ENCODE assay signal across 16 cellular contexts in the genomic region with DNA sequence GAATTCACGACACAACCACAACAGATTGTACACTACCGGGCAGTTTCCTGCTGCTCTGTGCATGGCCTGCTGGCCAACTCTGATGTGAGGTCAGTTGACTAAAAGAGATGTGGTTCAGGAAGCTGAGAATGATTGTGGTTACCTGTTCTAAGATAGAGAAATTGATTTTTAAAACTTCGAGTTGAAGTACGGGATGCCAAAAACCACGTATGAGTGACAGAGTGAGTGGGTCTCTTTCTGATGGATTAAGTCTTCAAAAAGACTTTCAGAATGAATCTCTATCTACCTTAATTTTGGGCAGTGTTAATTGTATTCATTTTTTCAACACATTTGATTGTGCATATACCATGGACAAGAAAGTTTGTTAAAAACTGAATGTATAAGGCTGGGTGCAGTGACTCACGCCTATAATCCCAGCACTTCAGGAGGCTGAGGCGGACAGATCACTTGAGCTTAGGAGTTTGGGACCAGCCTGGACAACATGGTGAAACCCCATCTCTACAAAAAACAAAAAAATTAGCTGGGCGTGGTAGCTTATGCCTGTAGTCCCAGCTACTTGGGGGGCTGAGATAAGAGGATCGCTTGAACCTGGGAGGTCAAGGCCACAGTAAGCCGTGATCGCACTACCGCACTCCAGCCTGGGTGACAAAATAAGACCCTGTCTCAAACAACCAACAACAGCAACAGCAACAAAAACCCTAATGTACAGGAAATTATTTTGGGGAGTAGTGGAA.
A peak's percentile ranks its signal among the peaks of the same experiment; 100 is the strongest.
DNase-seq lines count a peak whose midpoint lies in the region; ATAC-seq lines count a peak whose summit lies in the region.
"Had no signal": no experiment of that assay in that cellular context is flagged by ENCODE, and none has a peak within 500 bp of the region (broad histone marks: within the 10 kb centered on the region; RNA-seq: fewer than 3 reads in every experiment).

No MANE protein-coding gene starts in this region.

- intact Hi-C loops in CD4-positive, alpha-beta memory T cell (cut with micrococcal nuclease) = no loop called here

- no peaks in the 10 kb centered on the region for H3K36me3 ChIP-seq in CD4-positive, alpha-beta memory T cell (ENCODE audit: insufficient read depth, low read length)
- no peaks in the 10 kb centered on the region for H3K36me3 ChIP-seq in effector memory CD4-positive, alpha-beta T cell (ENCODE audit: control insufficient read depth, insufficient read depth, low read length)
- H3K36me3 ChIP-seq: uterus had no signal

- POLR2A ChIA-PET in CD4-positive, alpha-beta memory T cell (lab: Charles Lee; ENCODE audit: partially characterized antibody) = no interaction called here
- POLR2A ChIA-PET in activated naive CD8-positive, alpha-beta T cell treated with anti-CD3 and anti-CD28 coated beads, Interleukin-2, amount 10 ng/mL, durations not matched to agents 7 days and 5 days (lab: Charles Lee) = no interaction called here

- H3K27me3 ChIP-seq in CD4-positive, alpha-beta memory T cell (ENCODE audit: insufficient read depth, low read length) = no peaks in the 10 kb centered on the region
- no peaks in the 10 kb centered on the region for H3K27me3 ChIP-seq in effector memory CD4-positive, alpha-beta T cell (replicated peaks; ENCODE audit: control insufficient read depth, insufficient read depth, low read length, poor library complexity, severe bottlenecking)
- H3K27me3 ChIP-seq: uterus had no signal

- H3K4me1 ChIP-seq in CD4-positive, alpha-beta memory T cell (ENCODE audit: insufficient read depth, low read length) = peaks cover 6% of the 10 kb centered on the region
- peaks cover 3% of the 10 kb centered on the region for H3K4me1 ChIP-seq in effector memory CD4-positive, alpha-beta T cell (ENCODE audit: control insufficient read depth, insufficient read depth, low read length, poor library complexity, severe bottlenecking)
- H3K4me1 ChIP-seq: psoas muscle, uterus had no signal

- H3K4me1 Mint-ChIP-seq in CD4-positive, alpha-beta memory T cell = peaks cover 6 to 12% (median 10%) of the 10 kb centered on the region in 4 donors
- peaks cover 16% of the 10 kb centered on the region for H3K4me1 Mint-ChIP-seq in activated naive CD8-positive, alpha-beta T cell treated with anti-CD3 and anti-CD28 coated beads, Interleukin-2, amount 10 ng/mL, durations not matched to agents 7 days and 5 days

- no peak overlapping the region for H3K4me3 Mint-ChIP-seq in CD4-positive, alpha-beta memory T cell
- peak overlapping the region; percentile 29 for H3K4me3 Mint-ChIP-seq in activated naive CD8-positive, alpha-beta T cell treated with anti-CD3 and anti-CD28 coated beads, Interleukin-2, amount 10 ng/mL, durations not matched to agents 7 days and 5 days
- H3K4me3 Mint-ChIP-seq: T-cell had no signal

- peaks cover 0 to 2% of the 10 kb centered on the region in 2 donors for H3K36me3 Mint-ChIP-seq in CD4-positive, alpha-beta memory T cell
- peaks cover 8% of the 10 kb centered on the region for H3K36me3 Mint-ChIP-seq in activated naive CD8-positive, alpha-beta T cell treated with anti-CD3 and anti-CD28 coated beads, Interleukin-2, amount 10 ng/mL, durations not matched to agents 7 days and 5 days
- H3K36me3 Mint-ChIP-seq: T-cell had no signal

- CTCF ChIA-PET in CD4-positive, alpha-beta memory T cell (lab: Charles Lee; ENCODE audit: partially characterized antibody) = interaction anchor here (0.6 kb wide), 1 partner anchor 67 kb away, joined by 3 read pairs; no protein-coding TSS in a partner anchor

- no peak overlapping the region for H3K4me3 ChIP-seq in CD4-positive, alpha-beta memory T cell (ENCODE audit: low read length in 2 of 2)
- no peak overlapping the region for H3K4me3 ChIP-seq in effector memory CD4-positive, alpha-beta T cell (ENCODE audit: insufficient read depth, low read depth, low read length, poor library complexity, severe bottlenecking)
- H3K4me3 ChIP-seq: psoas muscle, uterus had no signal

- peak; percentile 93 for ATAC-seq in GM19351 (IDR thresholded peaks at IDR 0.05; ENCODE audit: unreplicated experiment)
- peak; percentile 71 for ATAC-seq in HG03432 (IDR thresholded peaks at IDR 0.05; ENCODE audit: unreplicated experiment)
- peak; percentile 78 for ATAC-seq in activated naive CD8-positive, alpha-beta T cell treated with anti-CD3 and anti-CD28 coated beads, Interleukin-2, amount 10 ng/mL, durations not matched to agents 7 days and 5 days (ENCODE audit: low read depth)
- ATAC-seq in HG03025 (IDR thresholded peaks at IDR 0.05; ENCODE audit: low FRiP score, unreplicated experiment) = no peak
- no peak for ATAC-seq in HG02642 (IDR thresholded peaks at IDR 0.05; ENCODE audit: poor library complexity, unreplicated experiment)
- ATAC-seq: psoas muscle, T-cell had no signal

- H3K9me3 Mint-ChIP-seq in CD4-positive, alpha-beta memory T cell = no peaks in the 10 kb centered on the region
- H3K9me3 Mint-ChIP-seq in activated naive CD8-positive, alpha-beta T cell treated with anti-CD3 and anti-CD28 coated beads, Interleukin-2, amount 10 ng/mL, durations not matched to agents 7 days and 5 days = no peaks in the 10 kb centered on the region
- H3K9me3 Mint-ChIP-seq: T-cell had no signal

- peak overlapping the region in 4 of 7 donors; percentile 12 to 64 (median 42) for H3K27ac Mint-ChIP-seq in CD4-positive, alpha-beta memory T cell
- peak overlapping the region; percentile 26 for H3K27ac Mint-ChIP-seq in activated naive CD8-positive, alpha-beta T cell treated with anti-CD3 and anti-CD28 coated beads, Interleukin-2, amount 10 ng/mL, durations not matched to agents 7 days and 5 days
- H3K27ac Mint-ChIP-seq: T-cell had no signal

- no peak for DNase-seq in CD4-positive, alpha-beta memory T cell
- no peak for DNase-seq in activated naive CD8-positive, alpha-beta T cell treated with anti-CD3 and anti-CD28 coated beads, Interleukin-2, amount 10 ng/mL, durations not matched to agents 7 days and 5 days
- DNase-seq in HCEC 1CT = no peak
- no peak for DNase-seq in effector memory CD4-positive, alpha-beta T cell
- DNase-seq: activated CD8-positive, alpha-beta memory T cell treated with anti-CD3 and anti-CD28 coated beads, Interleukin-2, amount 50 U/mL, for 48 hours; AML-193; central memory CD4-positive, alpha-beta T cell; GOT3; NCI-H526; psoas muscle; T-cell; uterus had no signal

- H3K27me3 Mint-ChIP-seq in CD4-positive, alpha-beta memory T cell = no peaks in the 10 kb centered on the region
- no peaks in the 10 kb centered on the region for H3K27me3 Mint-ChIP-seq in activated naive CD8-positive, alpha-beta T cell treated with anti-CD3 and anti-CD28 coated beads, Interleukin-2, amount 10 ng/mL, durations not matched to agents 7 days and 5 days
- H3K27me3 Mint-ChIP-seq: T-cell had no signal

- H3K9me3 ChIP-seq in CD4-positive, alpha-beta memory T cell (ENCODE audit: control insufficient read depth in 1 of 2, low read length in 2 of 2) = no peaks in the 10 kb centered on the region
- no peaks in the 10 kb centered on the region for H3K9me3 ChIP-seq in effector memory CD4-positive, alpha-beta T cell (ENCODE audit: control insufficient read depth, low read length)
- H3K9me3 ChIP-seq: psoas muscle, uterus had no signal

- no peak overlapping the region for H3K27ac ChIP-seq in CD4-positive, alpha-beta memory T cell (ENCODE audit: low read depth, low read length)
- no peak overlapping the region for H3K27ac ChIP-seq in effector memory CD4-positive, alpha-beta T cell (ENCODE audit: insufficient read depth, low read length, poor library complexity, severe bottlenecking)
- H3K27ac ChIP-seq: psoas muscle, uterus had no signal

Comparison
In these comparisons a context has a peak if more than half of its experiments do, and no peak if none do; other contexts are left out.
1. ATAC-seq: peak in GM19351 (single experiment), HG03432 (single experiment) and activated naive CD8-positive, alpha-beta T cell treated with anti-CD3 and anti-CD28 coated beads, Interleukin-2, amount 10 ng/mL, durations not matched to agents 7 days and 5 days (single experiment); none in HG03025 (single experiment) and HG02642 (single experiment).